In the genomic region with DNA sequence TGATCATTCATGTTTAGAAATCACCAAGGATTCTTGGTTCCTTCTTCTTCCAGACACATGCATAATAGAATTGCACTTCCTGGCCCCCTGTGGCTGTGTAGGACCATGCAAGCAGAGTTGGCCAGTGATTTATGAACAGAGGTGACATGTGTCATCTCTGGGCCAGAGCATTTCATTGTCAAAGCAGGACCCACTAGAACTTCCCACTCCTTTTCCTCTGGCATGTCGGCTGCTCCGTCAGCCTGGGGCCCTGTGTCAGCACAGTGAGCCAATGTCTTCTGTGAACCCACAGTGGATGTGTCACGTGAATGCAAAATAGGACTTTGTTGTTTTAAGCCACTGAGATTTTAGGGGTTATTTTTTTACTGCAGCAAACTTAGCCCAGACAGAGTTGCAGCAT, we compare ENCODE assay signal across 1 cellular context.
TF ChIP-seq lines count a peak whose summit lies in the region.

No MANE protein-coding gene starts in this region.

TF ChIP-seq in GM23338, 12 proteins besides CTCF, POLR2A, EP300 and RAD21 (continued from another document):
- TF ChIP-seq, protein P1, sequence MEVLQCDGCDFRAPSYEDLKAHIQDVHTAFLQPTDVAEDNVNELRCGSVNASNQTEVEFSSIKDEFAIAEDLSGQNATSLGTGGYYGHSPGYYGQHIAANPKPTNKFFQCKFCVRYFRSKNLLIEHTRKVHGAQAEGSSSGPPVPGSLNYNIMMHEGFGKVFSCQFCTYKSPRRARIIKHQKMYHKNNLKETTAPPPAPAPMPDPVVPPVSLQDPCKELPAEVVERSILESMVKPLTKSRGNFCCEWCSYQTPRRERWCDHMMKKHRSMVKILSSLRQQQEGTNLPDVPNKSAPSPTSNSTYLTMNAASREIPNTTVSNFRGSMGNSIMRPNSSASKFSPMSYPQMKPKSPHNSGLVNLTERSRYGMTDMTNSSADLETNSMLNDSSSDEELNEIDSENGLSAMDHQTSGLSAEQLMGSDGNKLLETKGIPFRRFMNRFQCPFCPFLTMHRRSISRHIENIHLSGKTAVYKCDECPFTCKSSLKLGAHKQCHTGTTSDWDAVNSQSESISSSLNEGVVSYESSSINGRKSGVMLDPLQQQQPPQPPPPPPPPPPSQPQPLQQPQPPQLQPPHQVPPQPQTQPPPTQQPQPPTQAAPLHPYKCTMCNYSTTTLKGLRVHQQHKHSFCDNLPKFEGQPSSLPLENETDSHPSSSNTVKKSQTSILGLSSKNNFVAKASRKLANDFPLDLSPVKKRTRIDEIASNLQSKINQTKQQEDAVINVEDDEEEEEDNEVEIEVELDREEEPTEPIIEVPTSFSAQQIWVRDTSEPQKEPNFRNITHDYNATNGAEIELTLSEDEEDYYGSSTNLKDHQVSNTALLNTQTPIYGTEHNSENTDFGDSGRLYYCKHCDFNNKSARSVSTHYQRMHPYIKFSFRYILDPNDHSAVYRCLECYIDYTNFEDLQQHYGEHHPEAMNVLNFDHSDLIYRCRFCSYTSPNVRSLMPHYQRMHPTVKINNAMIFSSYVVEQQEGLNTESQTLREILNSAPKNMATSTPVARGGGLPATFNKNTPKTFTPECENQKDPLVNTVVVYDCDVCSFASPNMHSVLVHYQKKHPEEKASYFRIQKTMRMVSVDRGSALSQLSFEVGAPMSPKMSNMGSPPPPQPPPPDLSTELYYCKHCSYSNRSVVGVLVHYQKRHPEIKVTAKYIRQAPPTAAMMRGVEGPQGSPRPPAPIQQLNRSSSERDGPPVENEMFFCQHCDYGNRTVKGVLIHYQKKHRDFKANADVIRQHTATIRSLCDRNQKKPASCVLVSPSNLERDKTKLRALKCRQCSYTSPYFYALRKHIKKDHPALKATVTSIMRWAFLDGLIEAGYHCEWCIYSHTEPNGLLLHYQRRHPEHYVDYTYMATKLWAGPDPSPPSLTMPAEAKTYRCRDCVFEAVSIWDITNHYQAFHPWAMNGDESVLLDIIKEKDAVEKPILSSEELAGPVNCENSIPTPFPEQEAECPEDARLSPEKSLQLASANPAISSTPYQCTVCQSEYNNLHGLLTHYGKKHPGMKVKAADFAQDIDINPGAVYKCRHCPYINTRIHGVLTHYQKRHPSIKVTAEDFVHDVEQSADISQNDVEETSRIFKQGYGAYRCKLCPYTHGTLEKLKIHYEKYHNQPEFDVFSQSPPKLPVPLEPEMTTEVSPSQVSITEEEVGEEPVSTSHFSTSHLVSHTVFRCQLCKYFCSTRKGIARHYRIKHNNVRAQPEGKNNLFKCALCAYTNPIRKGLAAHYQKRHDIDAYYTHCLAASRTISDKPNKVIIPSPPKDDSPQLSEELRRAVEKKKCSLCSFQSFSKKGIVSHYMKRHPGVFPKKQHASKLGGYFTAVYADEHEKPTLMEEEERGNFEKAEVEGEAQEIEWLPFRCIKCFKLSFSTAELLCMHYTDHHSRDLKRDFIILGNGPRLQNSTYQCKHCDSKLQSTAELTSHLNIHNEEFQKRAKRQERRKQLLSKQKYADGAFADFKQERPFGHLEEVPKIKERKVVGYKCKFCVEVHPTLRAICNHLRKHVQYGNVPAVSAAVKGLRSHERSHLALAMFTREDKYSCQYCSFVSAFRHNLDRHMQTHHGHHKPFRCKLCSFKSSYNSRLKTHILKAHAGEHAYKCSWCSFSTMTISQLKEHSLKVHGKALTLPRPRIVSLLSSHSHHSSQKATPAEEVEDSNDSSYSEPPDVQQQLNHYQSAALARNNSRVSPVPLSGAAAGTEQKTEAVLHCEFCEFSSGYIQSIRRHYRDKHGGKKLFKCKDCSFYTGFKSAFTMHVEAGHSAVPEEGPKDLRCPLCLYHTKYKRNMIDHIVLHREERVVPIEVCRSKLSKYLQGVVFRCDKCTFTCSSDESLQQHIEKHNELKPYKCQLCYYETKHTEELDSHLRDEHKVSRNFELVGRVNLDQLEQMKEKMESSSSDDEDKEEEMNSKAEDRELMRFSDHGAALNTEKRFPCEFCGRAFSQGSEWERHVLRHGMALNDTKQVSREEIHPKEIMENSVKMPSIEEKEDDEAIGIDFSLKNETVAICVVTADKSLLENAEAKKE (CRISPR knock-in tag; IDR thresholded peaks at IDR 0.05): no peak
- TF ChIP-seq REST (IDR thresholded peaks at IDR 0.05; ENCODE audit: unreplicated experiment) (no peak), STAT1 (IDR thresholded peaks at IDR 0.05; ENCODE audit: unreplicated experiment) (no peak), JUNB (IDR thresholded peaks at IDR 0.05; ENCODE audit: unreplicated experiment) (no peak), POLR2AphosphoS5 (IDR thresholded peaks at IDR 0.05; ENCODE audit: low read depth) (no peak), NANOG (IDR thresholded peaks at IDR 0.05; ENCODE audit: borderline replicate concordance) (no peak), EZH2phosphoT487 (IDR thresholded peaks at IDR 0.05; ENCODE audit: unreplicated experiment) (no peak), EZH2 (IDR thresholded peaks at IDR 0.05; ENCODE audit: low read depth, unreplicated experiment) (no peak), ZNF114 (CRISPR knock-in tag; IDR thresholded peaks at IDR 0.05) (no peak), ZNF331 (CRISPR knock-in tag; IDR thresholded peaks at IDR 0.05; ENCODE audit: low read depth) (no peak), CREB1 (CRISPR knock-in tag; IDR thresholded peaks at IDR 0.05; ENCODE audit: low read depth) (no peak)
